In the genomic region with DNA sequence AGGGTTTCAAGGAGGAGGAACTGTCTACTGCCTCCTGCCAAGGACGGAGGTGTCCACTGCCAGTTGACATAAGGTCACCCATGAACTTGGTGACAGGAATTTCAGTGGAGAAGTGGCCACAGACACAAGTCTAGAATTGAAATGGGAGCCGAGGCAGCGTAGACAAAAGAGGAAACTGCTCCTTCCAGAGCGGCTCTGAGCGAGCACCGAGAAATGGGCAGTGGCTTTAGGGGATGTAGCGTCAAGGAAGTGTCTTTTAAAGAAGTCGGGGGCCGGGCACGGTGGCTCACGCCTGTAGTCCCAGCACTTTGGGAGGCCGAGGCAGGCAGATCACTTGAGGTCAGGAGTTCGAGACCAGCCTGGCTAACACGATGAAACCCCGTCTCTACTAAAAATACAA, we compare ENCODE assay signal across 27 cellular contexts. TPM values are rescaled to one million over a fixed set of nuclear protein-coding genes. Genes with fewer than 3 reads are reported as not detected.
A peak's percentile ranks its signal among the peaks of the same experiment; 100 is the strongest.
DNase-seq lines count a peak whose midpoint lies in the region; ATAC-seq, FAIRE-seq and TF ChIP-seq lines count a peak whose summit lies in the region.
"Had no signal": no experiment of that assay in that cellular context is flagged by ENCODE, and none has a peak within 500 bp of the region (broad histone marks: within the 10 kb centered on the region; RNA-seq: fewer than 3 reads in every experiment).

No MANE protein-coding gene starts in this region.

- DNase-seq in stimulated activated naive CD8-positive, alpha-beta T cell treated with anti-CD3 and anti-CD28 coated beads, Interleukin-15, amount 100 ng/mL, for 72 hours = no peak
- DNase-seq in stimulated activated naive CD8-positive, alpha-beta T cell treated with anti-CD3 and anti-CD28 coated beads, Interleukin-15, Interleukin-2, amounts not matched to agents 100 U/mL and 50 U/mL, for 24 hours = no peak
- DNase-seq in RWPE2 (ENCODE audit: low spot score) (no peak), SK-N-DZ (ENCODE audit: low spot score) (no peak), GM19239 (ENCODE audit: insufficient read length, low spot score) (no peak), inferior parietal cortex (ENCODE audit: extremely low spot score) (no peak)
- no peak for DNase-seq in naive thymus-derived CD4-positive, alpha-beta T cell
- DNase-seq: activated CD8-positive, alpha-beta memory T cell treated with anti-CD3 and anti-CD28 coated beads, Interleukin-2, amount 50 U/mL, for 48 hours; activated gamma-delta T cell; activated naive CD8-positive, alpha-beta T cell treated with anti-CD3 and anti-CD28 coated beads, Interleukin-2, amount 50 U/mL, for 24 hours; DMS153; effector CD4-positive, alpha-beta T cell; erythroblast; immature natural killer cell; NCI-H187 treated with DMSO at 0.1 percent for 48 hours; NCI-H226; NCI-H774; stimulated activated CD4-positive, alpha-beta T cell treated with anti-CD3 and anti-CD28 coated beads, Interleukin-4, amount 100 ng/mL, for 24 hours; stomach; transverse colon had no signal

- no peaks in the 10 kb centered on the region for H3K9me3 ChIP-seq in RWPE2 (ENCODE audit: severe bottlenecking)
- H3K9me3 ChIP-seq in naive thymus-derived CD4-positive, alpha-beta T cell (ENCODE audit: control insufficient read depth in 2 of 3, low read length in 3 of 3) = no peaks in the 10 kb centered on the region
- H3K9me3 ChIP-seq: BLaER1, stomach, transverse colon had no signal

- peaks cover 25% of the 10 kb centered on the region for H3K4me1 Mint-ChIP-seq in stimulated activated naive CD8-positive, alpha-beta T cell treated with anti-CD3 and anti-CD28 coated beads, Interleukin-15, amount 100 ng/mL, for 72 hours
- H3K4me1 Mint-ChIP-seq in naive thymus-derived CD4-positive, alpha-beta T cell = peaks cover 13 to 46% (median 19%) of the 10 kb centered on the region in 7 donors

- H3K27me3 Mint-ChIP-seq in stimulated activated naive CD8-positive, alpha-beta T cell treated with anti-CD3 and anti-CD28 coated beads, Interleukin-15, amount 100 ng/mL, for 72 hours = no peaks in the 10 kb centered on the region
- peaks cover 0 to 9% (median 0%) of the 10 kb centered on the region in 5 donors for H3K27me3 Mint-ChIP-seq in naive thymus-derived CD4-positive, alpha-beta T cell
- H3K27me3 Mint-ChIP-seq: activated naive CD8-positive, alpha-beta T cell treated with anti-CD3 and anti-CD28 coated beads, Interleukin-2, amount 50 U/mL, for 24 hours had no signal

- no peaks in the 10 kb centered on the region for H3K9me3 Mint-ChIP-seq in stimulated activated naive CD8-positive, alpha-beta T cell treated with anti-CD3 and anti-CD28 coated beads, Interleukin-15, amount 100 ng/mL, for 72 hours
- H3K9me3 Mint-ChIP-seq in naive thymus-derived CD4-positive, alpha-beta T cell = no peaks in the 10 kb centered on the region
- H3K9me3 Mint-ChIP-seq: activated naive CD8-positive, alpha-beta T cell treated with anti-CD3 and anti-CD28 coated beads, Interleukin-2, amount 50 U/mL, for 24 hours; immature natural killer cell; T-helper 1 cell treated with Interleukin-12 subunit alpha and Interleukin-12 subunit beta and Interleukin-4 antibody, amounts not matched to agents 30 μg/mL and 1 μg/mL, for 36 hours had no signal

- H3K27me3 ChIP-seq in RWPE2 (ENCODE audit: insufficient read depth, poor library complexity, severe bottlenecking) = no peaks in the 10 kb centered on the region
- no peaks in the 10 kb centered on the region for H3K27me3 ChIP-seq in naive thymus-derived CD4-positive, alpha-beta T cell (ENCODE audit: control insufficient read depth in 2 of 2, insufficient read depth in 2 of 2, low read length in 2 of 2)
- H3K27me3 ChIP-seq: foreskin keratinocyte, hepatocyte, stomach, transverse colon had no signal

- H3K27ac Mint-ChIP-seq in stimulated activated naive CD8-positive, alpha-beta T cell treated with anti-CD3 and anti-CD28 coated beads, Interleukin-15, amount 100 ng/mL, for 72 hours = peak overlapping the region; percentile 16 to 75
- H3K27ac Mint-ChIP-seq in naive thymus-derived CD4-positive, alpha-beta T cell = peak overlapping the region in 5 of 9 donors; percentile 36 to 89 (median 77)
- H3K27ac Mint-ChIP-seq: activated naive CD8-positive, alpha-beta T cell treated with anti-CD3 and anti-CD28 coated beads, Interleukin-2, amount 50 U/mL, for 24 hours; T-helper 1 cell treated with Interleukin-12 subunit alpha and Interleukin-12 subunit beta and Interleukin-4 antibody, amounts not matched to agents 30 μg/mL and 1 μg/mL, for 36 hours had no signal

- no peak overlapping the region for H3K4me3 Mint-ChIP-seq in stimulated activated naive CD8-positive, alpha-beta T cell treated with anti-CD3 and anti-CD28 coated beads, Interleukin-15, amount 100 ng/mL, for 72 hours
- H3K4me3 Mint-ChIP-seq in naive thymus-derived CD4-positive, alpha-beta T cell = no peak overlapping the region
- H3K4me3 Mint-ChIP-seq: activated naive CD8-positive, alpha-beta T cell treated with anti-CD3 and anti-CD28 coated beads, Interleukin-2, amount 50 U/mL, for 24 hours; immature natural killer cell; T-helper 1 cell treated with Interleukin-12 subunit alpha and Interleukin-12 subunit beta and Interleukin-4 antibody, amounts not matched to agents 30 μg/mL and 1 μg/mL, for 36 hours had no signal

- H3K36me3 ChIP-seq in RWPE2 (ENCODE audit: low read depth) = no peaks in the 10 kb centered on the region
- H3K36me3 ChIP-seq in naive thymus-derived CD4-positive, alpha-beta T cell (ENCODE audit: control insufficient read depth in 2 of 3, insufficient read depth in 3 of 3, low read length in 3 of 3) = no peaks in the 10 kb centered on the region
- H3K36me3 ChIP-seq: BLaER1, stomach, transverse colon had no signal

- CTCF ChIA-PET in naive thymus-derived CD4-positive, alpha-beta T cell (lab: Charles Lee) = no interaction called here

- no peak overlapping the region for H3K4me3 ChIP-seq in RWPE2 (ENCODE audit: severe bottlenecking)
- no peak overlapping the region for H3K4me3 ChIP-seq in naive thymus-derived CD4-positive, alpha-beta T cell (ENCODE audit: low read length)
- H3K4me3 ChIP-seq: BLaER1, hepatocyte, K562, stomach, transverse colon had no signal

- no peaks in the 10 kb centered on the region for H3K36me3 Mint-ChIP-seq in naive thymus-derived CD4-positive, alpha-beta T cell
- H3K36me3 Mint-ChIP-seq: immature natural killer cell had no signal

- intact Hi-C loops in naive thymus-derived CD4-positive, alpha-beta T cell (cut with micrococcal nuclease) = no loop called here

- TF ChIP-seq CTCF in RWPE2 (IDR thresholded peaks at IDR 0.05; ENCODE audit: poor library complexity, severe bottlenecking) = no peak

- peak overlapping the region; percentile 26 for H3K27ac ChIP-seq in RWPE2 (ENCODE audit: poor library complexity, severe bottlenecking)
- no peak overlapping the region for H3K27ac ChIP-seq in naive thymus-derived CD4-positive, alpha-beta T cell (ENCODE audit: low read depth, low read length)
- H3K27ac ChIP-seq: BLaER1, hepatocyte, stomach, transverse colon, VCaP had no signal

- POLR2A ChIA-PET in naive thymus-derived CD4-positive, alpha-beta T cell (lab: Charles Lee) = no interaction called here

- H3K4me1 ChIP-seq in RWPE2 (ENCODE audit: insufficient read depth, poor library complexity, severe bottlenecking) = peaks cover 19% of the 10 kb centered on the region
- H3K4me1 ChIP-seq in naive thymus-derived CD4-positive, alpha-beta T cell (ENCODE audit: control insufficient read depth in 2 of 2, insufficient read depth in 2 of 2, low read length in 2 of 2) = peaks cover 14 to 22% of the 10 kb centered on the region in 2 donors

- no peak for FAIRE-seq in GM19239 (lab: Jason Lieb, UNC)
- FAIRE-seq: K562 had no signal

- ATAC-seq in stimulated activated naive CD8-positive, alpha-beta T cell treated with anti-CD3 and anti-CD28 coated beads, Interleukin-15, amount 100 ng/mL, for 72 hours = no peak
- ATAC-seq in stimulated activated naive CD8-positive, alpha-beta T cell treated with anti-CD3 and anti-CD28 coated beads, Interleukin-15, Interleukin-2, amounts not matched to agents 100 U/mL and 50 U/mL, for 24 hours = no peak
- ATAC-seq in RWPE2 (ENCODE audit: low read depth) (no peak), GM21619 (IDR thresholded peaks at IDR 0.05; ENCODE audit: unreplicated experiment) (no peak)
- ATAC-seq in naive thymus-derived CD4-positive, alpha-beta T cell = peak; percentile 61
- ATAC-seq: activated naive CD8-positive, alpha-beta T cell treated with anti-CD3 and anti-CD28 coated beads, Interleukin-2, amount 50 U/mL, for 24 hours; K562 had no signal

RNA-seq across cellular contexts. Expression of a gene that starts 3.0 kb away (rescaled TPM):
- 10 to 100 TPM in 1 of 5 experiments, 1 to 10 TPM in 3, not detected in 1; 1.5 to 12.1 (median 4.9) TPM for total RNA-seq in naive thymus-derived CD4-positive, alpha-beta T cell
- 1 to 10 TPM; 4.6 to 8.9 TPM for polyA plus RNA-seq in naive thymus-derived CD4-positive, alpha-beta T cell
- 458 and 511 TPM in 2 replicates for polyA plus RNA-seq in SK-N-DZ (2014; cell fraction: cytosol; rRNA removed)
- 288 and 352 TPM in 2 replicates for polyA plus RNA-seq in SK-N-DZ (2014; cell fraction: nucleus; rRNA removed)

RNA-seq across cellular contexts. Expression of a gene that starts 16.1 kb away (rescaled TPM):
- 1 to 10 TPM in 1 of 5 experiments, under 1 TPM in 4; 0.27 to 1.4 (median 0.65) TPM for total RNA-seq in naive thymus-derived CD4-positive, alpha-beta T cell
- polyA plus RNA-seq in naive thymus-derived CD4-positive, alpha-beta T cell = not detected
- polyA plus RNA-seq in SK-N-DZ (2014; cell fraction: cytosol; rRNA removed) = 0.32 and 0.53 TPM in 2 replicates
- polyA plus RNA-seq in SK-N-DZ (2014; cell fraction: nucleus; rRNA removed) = 0.65 and 1.1 TPM in 2 replicates
- polyA plus RNA-seq: K562 had no signal

RNA-seq across cellular contexts. Expression of a gene that starts 34.3 kb away (rescaled TPM):
- total RNA-seq in naive thymus-derived CD4-positive, alpha-beta T cell = 10 to 100 TPM; 30.7 to 55.1 (median 38.3) TPM
- 10 to 100 TPM in 1 of 2 donors, 1 to 10 TPM in 1; 9.8 to 25.5 TPM for polyA plus RNA-seq in naive thymus-derived CD4-positive, alpha-beta T cell
- polyA plus RNA-seq in SK-N-DZ (2014; cell fraction: cytosol; rRNA removed) = 21.5 and 24.9 TPM in 2 replicates
- polyA plus RNA-seq in SK-N-DZ (2014; cell fraction: nucleus; rRNA removed) = 42.6 and 48.5 TPM in 2 replicates

RNA-seq across cellular contexts. Expression of a gene that starts 48.6 kb away (rescaled TPM):
- total RNA-seq in naive thymus-derived CD4-positive, alpha-beta T cell = under 1 TPM in 4 of 5 experiments, not detected in 1; 0.05 to 0.49 (median 0.08) TPM
- not detected for polyA plus RNA-seq in naive thymus-derived CD4-positive, alpha-beta T cell
- polyA plus RNA-seq in SK-N-DZ (2014; cell fraction: cytosol; rRNA removed) = 0.12 and 0.44 TPM in 2 replicates
- 0.15 and 0.43 TPM in 2 replicates for polyA plus RNA-seq in SK-N-DZ (2014; cell fraction: nucleus; rRNA removed)
